ENCODE assay signal across 2 cellular contexts in genomic region chr11:59878482-59878881, GRCh38.
TF ChIP-seq lines count a peak whose summit lies in the region.

A gene with protein sequence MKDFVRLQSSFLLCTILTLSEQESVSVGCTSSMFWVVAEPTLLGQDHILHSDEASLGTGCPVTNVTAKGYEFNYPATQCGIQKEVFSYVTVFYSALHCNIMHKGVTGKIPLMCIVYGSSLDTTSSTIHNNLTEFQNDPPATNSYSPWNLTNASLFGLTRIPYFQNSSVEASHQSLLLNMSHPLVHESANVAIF (plus strand): TSS chr11:59878782. CDS start chr11:59878809, 27 bp downstream.

TF ChIP-seq in GM23338, 12 proteins besides CTCF, POLR2A, EP300 and RAD21 (continued from another document):
- TF ChIP-seq EZH2phosphoT487 (IDR thresholded peaks at IDR 0.05; ENCODE audit: unreplicated experiment) (no peak), ZNF331 (CRISPR knock-in tag; IDR thresholded peaks at IDR 0.05; ENCODE audit: low read depth) (no peak), CREB1 (CRISPR knock-in tag; IDR thresholded peaks at IDR 0.05; ENCODE audit: low read depth) (no peak), JUNB (IDR thresholded peaks at IDR 0.05; ENCODE audit: unreplicated experiment) (no peak), EZH2 (IDR thresholded peaks at IDR 0.05; ENCODE audit: low read depth, unreplicated experiment) (no peak), ZNF114 (CRISPR knock-in tag; IDR thresholded peaks at IDR 0.05) (no peak), ETS1 (IDR thresholded peaks at IDR 0.05) (no peak), POLR2AphosphoS5 (IDR thresholded peaks at IDR 0.05; ENCODE audit: low read depth) (no peak)
- TF ChIP-seq, protein P1, sequence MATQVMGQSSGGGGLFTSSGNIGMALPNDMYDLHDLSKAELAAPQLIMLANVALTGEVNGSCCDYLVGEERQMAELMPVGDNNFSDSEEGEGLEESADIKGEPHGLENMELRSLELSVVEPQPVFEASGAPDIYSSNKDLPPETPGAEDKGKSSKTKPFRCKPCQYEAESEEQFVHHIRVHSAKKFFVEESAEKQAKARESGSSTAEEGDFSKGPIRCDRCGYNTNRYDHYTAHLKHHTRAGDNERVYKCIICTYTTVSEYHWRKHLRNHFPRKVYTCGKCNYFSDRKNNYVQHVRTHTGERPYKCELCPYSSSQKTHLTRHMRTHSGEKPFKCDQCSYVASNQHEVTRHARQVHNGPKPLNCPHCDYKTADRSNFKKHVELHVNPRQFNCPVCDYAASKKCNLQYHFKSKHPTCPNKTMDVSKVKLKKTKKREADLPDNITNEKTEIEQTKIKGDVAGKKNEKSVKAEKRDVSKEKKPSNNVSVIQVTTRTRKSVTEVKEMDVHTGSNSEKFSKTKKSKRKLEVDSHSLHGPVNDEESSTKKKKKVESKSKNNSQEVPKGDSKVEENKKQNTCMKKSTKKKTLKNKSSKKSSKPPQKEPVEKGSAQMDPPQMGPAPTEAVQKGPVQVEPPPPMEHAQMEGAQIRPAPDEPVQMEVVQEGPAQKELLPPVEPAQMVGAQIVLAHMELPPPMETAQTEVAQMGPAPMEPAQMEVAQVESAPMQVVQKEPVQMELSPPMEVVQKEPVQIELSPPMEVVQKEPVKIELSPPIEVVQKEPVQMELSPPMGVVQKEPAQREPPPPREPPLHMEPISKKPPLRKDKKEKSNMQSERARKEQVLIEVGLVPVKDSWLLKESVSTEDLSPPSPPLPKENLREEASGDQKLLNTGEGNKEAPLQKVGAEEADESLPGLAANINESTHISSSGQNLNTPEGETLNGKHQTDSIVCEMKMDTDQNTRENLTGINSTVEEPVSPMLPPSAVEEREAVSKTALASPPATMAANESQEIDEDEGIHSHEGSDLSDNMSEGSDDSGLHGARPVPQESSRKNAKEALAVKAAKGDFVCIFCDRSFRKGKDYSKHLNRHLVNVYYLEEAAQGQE (IDR thresholded peaks at IDR 0.05; ENCODE audit: unreplicated experiment) = no peak
- TF ChIP-seq, protein P2, sequence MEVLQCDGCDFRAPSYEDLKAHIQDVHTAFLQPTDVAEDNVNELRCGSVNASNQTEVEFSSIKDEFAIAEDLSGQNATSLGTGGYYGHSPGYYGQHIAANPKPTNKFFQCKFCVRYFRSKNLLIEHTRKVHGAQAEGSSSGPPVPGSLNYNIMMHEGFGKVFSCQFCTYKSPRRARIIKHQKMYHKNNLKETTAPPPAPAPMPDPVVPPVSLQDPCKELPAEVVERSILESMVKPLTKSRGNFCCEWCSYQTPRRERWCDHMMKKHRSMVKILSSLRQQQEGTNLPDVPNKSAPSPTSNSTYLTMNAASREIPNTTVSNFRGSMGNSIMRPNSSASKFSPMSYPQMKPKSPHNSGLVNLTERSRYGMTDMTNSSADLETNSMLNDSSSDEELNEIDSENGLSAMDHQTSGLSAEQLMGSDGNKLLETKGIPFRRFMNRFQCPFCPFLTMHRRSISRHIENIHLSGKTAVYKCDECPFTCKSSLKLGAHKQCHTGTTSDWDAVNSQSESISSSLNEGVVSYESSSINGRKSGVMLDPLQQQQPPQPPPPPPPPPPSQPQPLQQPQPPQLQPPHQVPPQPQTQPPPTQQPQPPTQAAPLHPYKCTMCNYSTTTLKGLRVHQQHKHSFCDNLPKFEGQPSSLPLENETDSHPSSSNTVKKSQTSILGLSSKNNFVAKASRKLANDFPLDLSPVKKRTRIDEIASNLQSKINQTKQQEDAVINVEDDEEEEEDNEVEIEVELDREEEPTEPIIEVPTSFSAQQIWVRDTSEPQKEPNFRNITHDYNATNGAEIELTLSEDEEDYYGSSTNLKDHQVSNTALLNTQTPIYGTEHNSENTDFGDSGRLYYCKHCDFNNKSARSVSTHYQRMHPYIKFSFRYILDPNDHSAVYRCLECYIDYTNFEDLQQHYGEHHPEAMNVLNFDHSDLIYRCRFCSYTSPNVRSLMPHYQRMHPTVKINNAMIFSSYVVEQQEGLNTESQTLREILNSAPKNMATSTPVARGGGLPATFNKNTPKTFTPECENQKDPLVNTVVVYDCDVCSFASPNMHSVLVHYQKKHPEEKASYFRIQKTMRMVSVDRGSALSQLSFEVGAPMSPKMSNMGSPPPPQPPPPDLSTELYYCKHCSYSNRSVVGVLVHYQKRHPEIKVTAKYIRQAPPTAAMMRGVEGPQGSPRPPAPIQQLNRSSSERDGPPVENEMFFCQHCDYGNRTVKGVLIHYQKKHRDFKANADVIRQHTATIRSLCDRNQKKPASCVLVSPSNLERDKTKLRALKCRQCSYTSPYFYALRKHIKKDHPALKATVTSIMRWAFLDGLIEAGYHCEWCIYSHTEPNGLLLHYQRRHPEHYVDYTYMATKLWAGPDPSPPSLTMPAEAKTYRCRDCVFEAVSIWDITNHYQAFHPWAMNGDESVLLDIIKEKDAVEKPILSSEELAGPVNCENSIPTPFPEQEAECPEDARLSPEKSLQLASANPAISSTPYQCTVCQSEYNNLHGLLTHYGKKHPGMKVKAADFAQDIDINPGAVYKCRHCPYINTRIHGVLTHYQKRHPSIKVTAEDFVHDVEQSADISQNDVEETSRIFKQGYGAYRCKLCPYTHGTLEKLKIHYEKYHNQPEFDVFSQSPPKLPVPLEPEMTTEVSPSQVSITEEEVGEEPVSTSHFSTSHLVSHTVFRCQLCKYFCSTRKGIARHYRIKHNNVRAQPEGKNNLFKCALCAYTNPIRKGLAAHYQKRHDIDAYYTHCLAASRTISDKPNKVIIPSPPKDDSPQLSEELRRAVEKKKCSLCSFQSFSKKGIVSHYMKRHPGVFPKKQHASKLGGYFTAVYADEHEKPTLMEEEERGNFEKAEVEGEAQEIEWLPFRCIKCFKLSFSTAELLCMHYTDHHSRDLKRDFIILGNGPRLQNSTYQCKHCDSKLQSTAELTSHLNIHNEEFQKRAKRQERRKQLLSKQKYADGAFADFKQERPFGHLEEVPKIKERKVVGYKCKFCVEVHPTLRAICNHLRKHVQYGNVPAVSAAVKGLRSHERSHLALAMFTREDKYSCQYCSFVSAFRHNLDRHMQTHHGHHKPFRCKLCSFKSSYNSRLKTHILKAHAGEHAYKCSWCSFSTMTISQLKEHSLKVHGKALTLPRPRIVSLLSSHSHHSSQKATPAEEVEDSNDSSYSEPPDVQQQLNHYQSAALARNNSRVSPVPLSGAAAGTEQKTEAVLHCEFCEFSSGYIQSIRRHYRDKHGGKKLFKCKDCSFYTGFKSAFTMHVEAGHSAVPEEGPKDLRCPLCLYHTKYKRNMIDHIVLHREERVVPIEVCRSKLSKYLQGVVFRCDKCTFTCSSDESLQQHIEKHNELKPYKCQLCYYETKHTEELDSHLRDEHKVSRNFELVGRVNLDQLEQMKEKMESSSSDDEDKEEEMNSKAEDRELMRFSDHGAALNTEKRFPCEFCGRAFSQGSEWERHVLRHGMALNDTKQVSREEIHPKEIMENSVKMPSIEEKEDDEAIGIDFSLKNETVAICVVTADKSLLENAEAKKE (CRISPR knock-in tag; IDR thresholded peaks at IDR 0.05) = no peak

TF ChIP-seq in endothelial cell of umbilical vein, 7 proteins besides CTCF, POLR2A, EP300 and RAD21 (continued from another document):
- TF ChIP-seq, protein P3, sequence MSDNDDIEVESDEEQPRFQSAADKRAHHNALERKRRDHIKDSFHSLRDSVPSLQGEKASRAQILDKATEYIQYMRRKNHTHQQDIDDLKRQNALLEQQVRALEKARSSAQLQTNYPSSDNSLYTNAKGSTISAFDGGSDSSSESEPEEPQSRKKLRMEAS (IDR thresholded peaks at IDR 0.05; ENCODE audit: insufficient read depth, insufficient read length) = no peak
- TF ChIP-seq JUN (IDR thresholded peaks at IDR 0.05; ENCODE audit: borderline replicate concordance, insufficient read depth, insufficient read length, low read depth) (no peak), FOS (IDR thresholded peaks at IDR 0.05; ENCODE audit: borderline replicate concordance, insufficient read depth, low read length) (no peak), EZH2 (IDR thresholded peaks at IDR 0.05; ENCODE audit: borderline replicate concordance, low read depth, low read length, severe bottlenecking) (no peak), POLR2AphosphoS5 (IDR thresholded peaks at IDR 0.05; ENCODE audit: insufficient read depth, low read depth, low read length) (no peak), GATA2 (IDR thresholded peaks at IDR 0.05; ENCODE audit: insufficient read depth, insufficient read length, low read depth, low read length) (no peak)
